9 cellular contexts compared by ENCODE assay signal in the genomic region with DNA sequence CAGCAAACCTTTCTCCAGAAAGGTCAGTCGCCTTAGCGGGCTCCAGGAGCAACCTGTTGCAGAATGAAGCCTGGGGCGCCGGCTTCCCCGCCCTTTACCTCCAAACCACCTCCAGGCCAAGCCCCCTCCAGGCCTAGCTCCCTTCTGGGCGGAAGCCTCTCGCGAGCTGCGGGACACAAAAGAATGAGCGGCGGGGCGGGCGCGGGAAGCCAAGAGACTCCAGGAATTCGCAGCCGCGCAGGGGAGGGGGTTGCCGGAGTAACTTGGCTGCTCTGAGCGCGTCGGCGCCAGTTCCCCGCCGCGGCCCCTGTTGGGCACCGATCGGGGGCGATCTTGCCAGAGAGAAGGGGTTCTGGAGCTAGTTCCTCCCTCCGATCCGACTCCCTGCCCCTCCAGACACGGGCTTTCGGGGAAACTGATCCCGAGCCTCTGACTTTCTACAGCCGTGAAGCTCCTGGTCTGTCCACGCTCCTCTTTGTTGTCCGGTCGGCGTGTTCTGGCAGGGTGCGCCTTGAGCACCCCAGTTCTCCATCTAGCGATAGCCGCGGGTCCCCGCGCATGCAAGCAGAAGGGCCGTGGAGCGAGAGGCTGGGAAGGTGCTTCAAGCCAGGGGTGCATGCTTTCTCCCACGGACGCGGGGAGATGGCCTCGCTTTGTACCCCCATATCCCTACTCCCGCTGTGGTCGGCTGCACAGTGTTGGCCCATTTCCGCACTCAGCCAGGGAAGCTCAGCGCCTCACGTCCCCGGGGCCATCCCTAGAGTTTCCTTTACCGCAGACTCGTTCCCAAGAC. TPM values are rescaled to one million over a fixed set of nuclear protein-coding genes. Genes with fewer than 3 reads are reported as not detected.
DNase-seq lines count a peak whose midpoint lies in the region; ATAC-seq and TF ChIP-seq lines count a peak whose summit lies in the region.
"Had no signal": no experiment of that assay in that cellular context is flagged by ENCODE, and none has a peak within 500 bp of the region (broad histone marks: within the 10 kb centered on the region; RNA-seq: fewer than 3 reads in every experiment).

No MANE protein-coding gene starts in this region.

- H3K9me3 Mint-ChIP-seq in activated T-cell treated with anti-CD3 and anti-CD28 coated beads, Interleukin-2, amount 50 U/mL, for 24 hours = no peaks in the 10 kb centered on the region

- no peaks in the 10 kb centered on the region for H3K36me3 Mint-ChIP-seq in activated T-cell treated with anti-CD3 and anti-CD28 coated beads, Interleukin-2, amount 50 U/mL, for 24 hours (ENCODE audit: low read depth)

- peak overlapping the region; percentile 71 for H3K4me3 Mint-ChIP-seq in activated T-cell treated with anti-CD3 and anti-CD28 coated beads, Interleukin-2, amount 50 U/mL, for 24 hours

- intact Hi-C loops in Right ventricle myocardium superior (cut with DNase I) = no loop called here

- peak overlapping the region; percentile 42 for H3K27ac Mint-ChIP-seq in activated T-cell treated with anti-CD3 and anti-CD28 coated beads, Interleukin-2, amount 50 U/mL, for 24 hours

- DNase-seq in DMS79 treated with DMSO at 0.1 percent for 48 hours (lab: John Stamatoyannopoulos, UW) (peak; percentile 4), DMS79 (lab: John Stamatoyannopoulos, UW) (no peak), Right ventricle myocardium superior (peak; percentile 60), omental fat pad (ENCODE audit: low spot score) (no peak)
- peak; percentile 52 for DNase-seq in activated T-cell treated with anti-CD3 and anti-CD28 coated beads, Interleukin-2, amount 50 U/mL, for 24 hours

- ATAC-seq in Right ventricle myocardium superior (ENCODE audit: poor library complexity) (peak; percentile 51), omental fat pad (ENCODE audit: low FRiP score) (peak; percentile 25), HG02763 (IDR thresholded peaks at IDR 0.05; ENCODE audit: unreplicated experiment) (no peak), GM21526 (IDR thresholded peaks at IDR 0.05; ENCODE audit: low FRiP score, unreplicated experiment) (no peak), GM19023 (IDR thresholded peaks at IDR 0.05; ENCODE audit: unreplicated experiment) (no peak)

- H3K27me3 Mint-ChIP-seq in activated T-cell treated with anti-CD3 and anti-CD28 coated beads, Interleukin-2, amount 50 U/mL, for 24 hours = peaks cover 89% of the 10 kb centered on the region

- H3K4me1 Mint-ChIP-seq in activated T-cell treated with anti-CD3 and anti-CD28 coated beads, Interleukin-2, amount 50 U/mL, for 24 hours (ENCODE audit: low read depth) = peaks cover 26% of the 10 kb centered on the region

- no peak for TF ChIP-seq CTCF in omental fat pad (IDR thresholded peaks at IDR 0.05)

RNA-seq across cellular contexts. Expression of a gene that starts 1.2 kb away (rescaled TPM):
- total RNA-seq in Right ventricle myocardium superior (2.1 TPM), omental fat pad (under 1 TPM in 1 of 4 donors, not detected in 3; 0.09 TPM)
- total RNA-seq: pulmonary artery endothelial cell had no signal

Comparison
In these comparisons a context has a peak if more than half of its experiments do, and no peak if none do; other contexts are left out.
1. DNase-seq: peak in DMS79 treated with DMSO at 0.1 percent for 48 hours (single experiment), activated T-cell treated with anti-CD3 and anti-CD28 coated beads, Interleukin-2, amount 50 U/mL, for 24 hours (single experiment) and Right ventricle myocardium superior (single experiment); none in DMS79 (single experiment) and omental fat pad (single experiment).
2. ATAC-seq: peak in Right ventricle myocardium superior (single experiment) and omental fat pad (single experiment); none in HG02763 (single experiment), GM21526 (single experiment) and GM19023 (single experiment).